ENCODE assay signal across 1 cellular context in genomic region chr1:151908228-151908691, GRCh38.
TF ChIP-seq lines count a peak whose summit lies in the region.

No MANE protein-coding gene starts in this region.

TF ChIP-seq in HepG2, 621 proteins besides CTCF, POLR2A, EP300 and RAD21:
- no peak for TF ChIP-seq TFAP4 (IDR thresholded peaks at IDR 0.05; ENCODE audit: borderline replicate concordance, low read depth)
- no peak for TF ChIP-seq RBM39 (IDR thresholded peaks at IDR 0.05; ENCODE audit: low read depth, low read length, poor library complexity, severe bottlenecking)
- no peak for TF ChIP-seq GLMP (CRISPR knock-in tag; IDR thresholded peaks at IDR 0.05; ENCODE audit: borderline replicate concordance)
- TF ChIP-seq BORCS8-MEF2B (CRISPR knock-in tag; IDR thresholded peaks at IDR 0.05) = no peak
- TF ChIP-seq ATF6 (CRISPR knock-in tag; conservative IDR thresholded peaks at IDR 0.05) = no peak
- no peak for TF ChIP-seq NFKB2 (CRISPR knock-in tag; IDR thresholded peaks at IDR 0.05; ENCODE audit: borderline replicate concordance)
